Comparison of ENCODE assay signal across 8 cellular contexts in genomic region chrX:11111947-11112346, GRCh38. TPM values are rescaled to one million over a fixed set of nuclear protein-coding genes. Genes with fewer than 3 reads are reported as not detected.
DNase-seq lines count a peak whose midpoint lies in the region; ATAC-seq and TF ChIP-seq lines count a peak whose summit lies in the region.

No MANE protein-coding gene starts in this region.

- no peaks in the 10 kb centered on the region for H3K9me2 ChIP-seq in OCI-LY7 (ENCODE audit: insufficient read depth, low read length)

- peaks cover 52% of the 10 kb centered on the region for H3K79me2 ChIP-seq in OCI-LY7 (ENCODE audit: insufficient read depth, low read depth, low read length)

- peak overlapping the region; percentile 72 for H3K4me3 ChIP-seq in CD8-positive, alpha-beta T cell (ENCODE audit: low read depth, low read length)
- H3K4me3 ChIP-seq in OCI-LY7 (ENCODE audit: low read depth, low read length, poor library complexity, severe bottlenecking) = peak overlapping the region; percentile 95

- H3K36me3 ChIP-seq in CD8-positive, alpha-beta T cell (ENCODE audit: insufficient read depth, low read length) = peaks cover 12% of the 10 kb centered on the region
- H3K36me3 ChIP-seq in OCI-LY7 (ENCODE audit: insufficient read depth, low read length) = peaks cover 39% of the 10 kb centered on the region

- no peak for TF ChIP-seq CTCF in CD8-positive, alpha-beta T cell (IDR thresholded peaks at IDR 0.05)
- TF ChIP-seq CTCF in OCI-LY7 (conservative IDR thresholded peaks at IDR 0.05; ENCODE audit: low read length) (0 out of 2 replicates have a peak, but pooled peaks have one; percentile 0), osteocyte (IDR thresholded peaks at IDR 0.05) (no peak)

- no peaks in the 10 kb centered on the region for H3K27me3 Mint-ChIP-seq in CD8-positive, alpha-beta T cell (ENCODE audit: low read depth)
- no peaks in the 10 kb centered on the region for H3K27me3 Mint-ChIP-seq in osteocyte (ENCODE audit: unreplicated experiment)

- H3K27me3 ChIP-seq in CD8-positive, alpha-beta T cell (ENCODE audit: insufficient read depth, low read length) = no peaks in the 10 kb centered on the region

- ATAC-seq in CD8-positive, alpha-beta T cell = no peak
- no peak for ATAC-seq in HG03378 (IDR thresholded peaks at IDR 0.05; ENCODE audit: unreplicated experiment)

- H3K4me3 Mint-ChIP-seq in CD8-positive, alpha-beta T cell = peak overlapping the region; percentile 95
- peak overlapping the region; percentile 85 for H3K4me3 Mint-ChIP-seq in osteocyte (ENCODE audit: unreplicated experiment)

- peaks cover 36% of the 10 kb centered on the region for H3K36me3 Mint-ChIP-seq in CD8-positive, alpha-beta T cell
- peaks cover 14% of the 10 kb centered on the region for H3K36me3 Mint-ChIP-seq in osteocyte (ENCODE audit: unreplicated experiment)

- intact Hi-C loops in CD8-positive, alpha-beta T cell (cut with DNase I, micrococcal nuclease) = loop anchor here (1.0 to 10.0 kb wide), 6 partner anchors 24 to 1097 kb away; no protein-coding TSS in a partner anchor
- intact Hi-C loops in OCI-LY7 (cut with micrococcal nuclease; ENCODE audit: unreplicated experiment) = loop anchor here (1.0 to 10.0 kb wide), 2 partner anchors 253 to 646 kb away; partner anchors contain the start of gene MSL3

- H3K4me2 ChIP-seq in OCI-LY7 (ENCODE audit: low read length) = peak overlapping the region; percentile 88

- DNase-seq in CD8-positive, alpha-beta T cell = no peak
- no peak for DNase-seq in OCI-LY7 (ENCODE audit: low spot score)
- DNase-seq in epithelial cell of prostate (ENCODE audit: low read depth, low spot score) = no peak
- no peak for DNase-seq in osteocyte (ENCODE audit: extremely low spot score, unreplicated experiment)
- DNase-seq in COLO668 (lab: John Stamatoyannopoulos, UW; ENCODE audit: unreplicated experiment) = no peak
- DNase-seq in KBM-7 = no peak
- DNase-seq in DMS79 (lab: John Stamatoyannopoulos, UW) = no peak

- H3K4me1 Mint-ChIP-seq in CD8-positive, alpha-beta T cell (ENCODE audit: low read depth) = peaks cover 30% of the 10 kb centered on the region
- peaks cover 35% of the 10 kb centered on the region for H3K4me1 Mint-ChIP-seq in osteocyte (ENCODE audit: unreplicated experiment)

- POLR2A ChIA-PET in CD8-positive, alpha-beta T cell (lab: Charles Lee) = no interaction called here
- POLR2A ChIA-PET in OCI-LY7 (lab: Charles Lee) = interaction anchor here (0.8 kb wide), 1 partner anchor 10 kb away, joined by 3 read pairs; no protein-coding TSS in a partner anchor

- BruUV-seq in OCI-LY7 (replicated peaks; lab: Mats Ljungman, UMichigan) = TSS peak; percentile 57

- CTCF ChIA-PET in CD8-positive, alpha-beta T cell (lab: Charles Lee) = no interaction called here
- CTCF ChIA-PET in OCI-LY7 (lab: Charles Lee; ENCODE audit: unreplicated experiment) = no interaction called here

- H3K4me1 ChIP-seq in CD8-positive, alpha-beta T cell (ENCODE audit: insufficient read depth, low read length) = peaks cover 15% of the 10 kb centered on the region
- H3K4me1 ChIP-seq in OCI-LY7 (ENCODE audit: insufficient read depth, low read length, poor library complexity, severe bottlenecking) = peaks cover 26% of the 10 kb centered on the region

- peak overlapping the region; percentile 99 for H3K27ac Mint-ChIP-seq in CD8-positive, alpha-beta T cell
- peak overlapping the region; percentile 93 for H3K27ac Mint-ChIP-seq in osteocyte (ENCODE audit: unreplicated experiment)

- in situ Hi-C loops in KBM-7 (cut with MboI; ENCODE audit: low pct_unique_long_range_greater_than_20kb, low sequenced_read_pairs) = no loop called here

- peak overlapping the region; percentile 82 for H3K27ac ChIP-seq in CD8-positive, alpha-beta T cell (ENCODE audit: low read depth, low read length)
- peak overlapping the region; percentile 62 for H3K27ac ChIP-seq in OCI-LY7 (ENCODE audit: low read depth, low read length, poor library complexity, severe bottlenecking)
- H3K27ac ChIP-seq in epithelial cell of prostate = peak overlapping the region; percentile 60

- H3K9me3 ChIP-seq in CD8-positive, alpha-beta T cell (ENCODE audit: low read length) = no peaks in the 10 kb centered on the region
- H3K9me3 ChIP-seq in OCI-LY7 (ENCODE audit: low read length) = 0 out of 2 replicates have a peak, but pooled peaks cover 5% of the 10 kb centered on the region

- peak overlapping the region; percentile 72 for H2AFZ ChIP-seq in OCI-LY7 (ENCODE audit: low read length)

- peaks cover 14% of the 10 kb centered on the region for H4K20me1 ChIP-seq in OCI-LY7 (ENCODE audit: insufficient read depth, low read length)

- no peaks in the 10 kb centered on the region for H3K9me3 Mint-ChIP-seq in CD8-positive, alpha-beta T cell
- H3K9me3 Mint-ChIP-seq in osteocyte (ENCODE audit: unreplicated experiment) = peaks cover 10% of the 10 kb centered on the region

RNA-seq across cellular contexts. Expression of gene HCCS, which starts 0.8 kb away (rescaled TPM):
- total RNA-seq in CD8-positive, alpha-beta T cell = 1 to 10 TPM; 8.3 to 9.1 TPM
- total RNA-seq in OCI-LY7 (2014; rRNA removed; shearing (Covaris generic)) = 11.1 and 16.1 TPM in 2 replicates
- 20.5 and 25.2 TPM in 2 replicates for total RNA-seq in OCI-LY7 (2022)
- total RNA-seq in osteocyte = 27.9 and 32.2 TPM in 2 replicates
